ENCODE assay signal across 17 cellular contexts in the genomic region with DNA sequence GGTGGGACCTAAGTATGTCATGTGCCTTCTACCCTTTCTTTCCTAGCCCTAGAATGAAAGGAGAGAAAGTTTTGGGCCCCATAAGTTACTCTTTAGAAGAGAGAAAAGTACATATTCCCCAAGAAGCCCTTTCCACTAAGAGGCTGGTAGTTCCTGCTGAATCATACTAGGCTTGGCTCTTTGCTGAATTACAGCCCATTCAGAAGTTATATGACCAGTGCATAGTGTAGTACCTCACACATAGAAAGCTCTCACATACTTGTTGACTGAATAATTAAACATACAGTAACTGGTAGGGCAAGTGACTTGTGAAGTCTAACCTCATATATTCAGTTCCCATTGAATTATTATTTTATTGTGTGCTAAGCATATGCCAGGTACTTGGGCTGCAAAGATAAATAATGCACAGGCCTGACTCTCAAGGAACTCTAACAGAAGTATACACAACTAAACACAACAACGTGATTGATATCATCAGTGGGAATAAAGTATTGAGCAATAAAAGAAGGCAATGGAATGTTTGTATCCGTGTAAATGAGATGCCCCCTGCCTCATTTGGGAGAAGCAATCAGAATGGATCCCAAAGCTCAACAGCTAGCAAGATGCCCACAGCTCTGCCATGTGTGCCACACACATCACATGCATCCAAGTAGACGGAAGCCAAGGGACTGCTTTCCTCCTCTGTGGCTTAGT. TPM values are rescaled to one million over a fixed set of nuclear protein-coding genes. Genes with fewer than 3 reads are reported as not detected.
A peak's percentile ranks its signal among the peaks of the same experiment; 100 is the strongest.
DNase-seq lines count a peak whose midpoint lies in the region; ATAC-seq and TF ChIP-seq lines count a peak whose summit lies in the region.
"Had no signal": no experiment of that assay in that cellular context is flagged by ENCODE, and none has a peak within 500 bp of the region (broad histone marks: within the 10 kb centered on the region; RNA-seq: fewer than 3 reads in every experiment).

No MANE protein-coding gene starts in this region.

- ATAC-seq in RWPE2 (ENCODE audit: low read depth) (0 out of 3 replicates have a peak, but pooled peaks have one; percentile 21), GM21737 (IDR thresholded peaks at IDR 0.05; ENCODE audit: unreplicated experiment) (no peak)

- no peak overlapping the region for H3K27ac ChIP-seq in RWPE2 (ENCODE audit: poor library complexity, severe bottlenecking)
- H3K27ac ChIP-seq in epithelial cell of prostate: peak overlapping the region; percentile 55
- H3K27ac ChIP-seq in neuronal stem cell (replicated peaks; ENCODE audit: low read length): no peak overlapping the region
- H3K27ac ChIP-seq in esophagus squamous epithelium: no peak overlapping the region
- H3K27ac ChIP-seq: HL-60, PC-9, RWPE1 had no signal

- no peak overlapping the region for H2BK5ac ChIP-seq in neuronal stem cell (ENCODE audit: low read length)

- TF ChIP-seq POLR2A in esophagus squamous epithelium (IDR thresholded peaks at IDR 0.05): no peak

- no CpG with 5 or more reads among the region's 3 CpGs for WGBS in neuronal stem cell (ENCODE audit: extremely low coverage in 2 of 2, insufficient read length in 2 of 2, insufficient replicate concordance in 1 of 2), 2 donors
- WGBS in esophagus squamous epithelium, 2 donors: 84 to 87% methylated on average over 3 of the region's 3 CpGs

- H3K27me3 ChIP-seq in RWPE2 (ENCODE audit: insufficient read depth, poor library complexity, severe bottlenecking) (no peaks in the 10 kb centered on the region), neuronal stem cell (ENCODE audit: control insufficient read depth in 3 of 3, insufficient read depth in 3 of 3, low read depth in 1 of 3, low read length in 3 of 3) (no peaks in the 10 kb centered on the region), esophagus squamous epithelium (no peaks in the 10 kb centered on the region)

- H3K18ac ChIP-seq in neuronal stem cell (ENCODE audit: low read length): no peak overlapping the region

- DNase-seq in HPDE6-E6E7 (ENCODE audit: extremely low spot score) (peak; percentile 4), RWPE2 (ENCODE audit: low spot score) (no peak), epithelial cell of prostate (ENCODE audit: low read depth, low spot score) (peak; percentile 43), neuronal stem cell (ENCODE audit: low spot score) (no peak), mucosa of gallbladder (ENCODE audit: low spot score) (no peak), esophagus squamous epithelium (lab: John Stamatoyannopoulos, UW) (no peak), NOMO-1 treated with DMSO at 0.1 percent for 48 hours (lab: John Stamatoyannopoulos, UW; ENCODE audit: unreplicated experiment) (no peak)
- DNase-seq: C1 segment of cervical spinal cord; CD8-positive, alpha-beta memory T cell; NCI-H1105; NCI-H2081 treated with DMSO at 0.1 percent for 48 hours; NCI-H524; NCI-H82 had no signal

- H2BK12ac ChIP-seq in neuronal stem cell (ENCODE audit: low read length): no peak overlapping the region

- H2BK15ac ChIP-seq in neuronal stem cell (ENCODE audit: low read length): no peak overlapping the region

- H3K14ac ChIP-seq in neuronal stem cell (ENCODE audit: low read length): no peak overlapping the region

- no peak overlapping the region for H2BK120ac ChIP-seq in neuronal stem cell (ENCODE audit: low read depth, low read length)

- H3K4me2 ChIP-seq in neuronal stem cell (ENCODE audit: insufficient read depth, low read length, poor library complexity, severe bottlenecking): no peak overlapping the region
- H3K4me2 ChIP-seq: PC-9 had no signal

- no peak overlapping the region for H4K8ac ChIP-seq in neuronal stem cell (ENCODE audit: low read depth, low read length)

- H3K79me1 ChIP-seq in neuronal stem cell (ENCODE audit: low read depth, low read length): no peaks in the 10 kb centered on the region

- no peak overlapping the region for H3K4me3 ChIP-seq in RWPE2 (ENCODE audit: severe bottlenecking)
- H3K4me3 ChIP-seq in neuronal stem cell (ENCODE audit: low read length in 2 of 2): no peak overlapping the region
- no peak overlapping the region for H3K4me3 ChIP-seq in esophagus squamous epithelium
- H3K4me3 ChIP-seq: PC-9 had no signal

- H2AK5ac ChIP-seq in neuronal stem cell (ENCODE audit: low read depth, low read length): no peak overlapping the region

- H3K23ac ChIP-seq in neuronal stem cell (ENCODE audit: low read depth, low read length, poor library complexity): no peak overlapping the region

- no peak overlapping the region for H3K4ac ChIP-seq in neuronal stem cell (ENCODE audit: low read length)

- intact Hi-C loops in esophagus squamous epithelium (cut with DNase I): no loop called here

- H2AFZ ChIP-seq in neuronal stem cell (ENCODE audit: low read length): no peak overlapping the region
- H2AFZ ChIP-seq: PC-9 had no signal

- H3K4me1 ChIP-seq in RWPE2 (ENCODE audit: insufficient read depth, poor library complexity, severe bottlenecking) (no peaks in the 10 kb centered on the region), neuronal stem cell (ENCODE audit: control insufficient read depth in 2 of 2, insufficient read depth in 1 of 2, low read depth in 1 of 2, low read length in 2 of 2) (no peaks in the 10 kb centered on the region), esophagus squamous epithelium (no peaks in the 10 kb centered on the region)

- H4K91ac ChIP-seq in neuronal stem cell (ENCODE audit: low read depth, low read length, poor library complexity): no peak overlapping the region

- peak overlapping the region; percentile 50 for H3K9ac ChIP-seq in neuronal stem cell (ENCODE audit: low read depth, low read length, poor library complexity)

- H3K36me3 ChIP-seq in RWPE2 (ENCODE audit: low read depth) (no peaks in the 10 kb centered on the region), neuronal stem cell (replicated peaks in 1 of 2; ENCODE audit: control insufficient read depth in 2 of 2, insufficient read depth in 2 of 2, low read length in 2 of 2) (peaks cover 0 to 23% of the 10 kb centered on the region in 2 donors), esophagus squamous epithelium (peaks cover 0 to 7% (median 0%) of the 10 kb centered on the region in 3 donors)

- no peaks in the 10 kb centered on the region for H3K9me3 ChIP-seq in RWPE2 (ENCODE audit: severe bottlenecking)
- H3K9me3 ChIP-seq in neuronal stem cell (replicated peaks in 1 of 2; ENCODE audit: control insufficient read depth in 2 of 2, insufficient read depth in 1 of 2, low read depth in 1 of 2, low read length in 2 of 2): no peaks in the 10 kb centered on the region
- H3K9me3 ChIP-seq in esophagus squamous epithelium: no peaks in the 10 kb centered on the region

- TF ChIP-seq CTCF in RWPE2 (IDR thresholded peaks at IDR 0.05; ENCODE audit: poor library complexity, severe bottlenecking) (no peak), esophagus squamous epithelium (IDR thresholded peaks at IDR 0.05) (no peak)

RNA-seq across cellular contexts. Expression of gene UBN2, which starts 38.9 kb away (rescaled TPM):
- 7.2 TPM for polyA plus RNA-seq in neuronal stem cell (2013, experiment 1 of 2)
- 9.2 TPM for polyA plus RNA-seq in neuronal stem cell (2013, experiment 2 of 2)
- 20.4 TPM for total RNA-seq in mucosa of gallbladder
- 10 to 100 TPM in 1 of 4 donors, 1 to 10 TPM in 3; 5.3 to 12.8 (median 9.0) TPM for total RNA-seq in esophagus squamous epithelium

Comparison
In these comparisons a context has a peak if more than half of its experiments do, and no peak if none do; other contexts are left out.
1. DNase-seq: peak in HPDE6-E6E7 (single experiment) and epithelial cell of prostate (single experiment); none in RWPE2 (single experiment), neuronal stem cell (single experiment), mucosa of gallbladder (single experiment), esophagus squamous epithelium (single experiment) and NOMO-1 treated with DMSO at 0.1 percent for 48 hours (single experiment).